20 cellular contexts compared by ENCODE assay signal in the genomic region with DNA sequence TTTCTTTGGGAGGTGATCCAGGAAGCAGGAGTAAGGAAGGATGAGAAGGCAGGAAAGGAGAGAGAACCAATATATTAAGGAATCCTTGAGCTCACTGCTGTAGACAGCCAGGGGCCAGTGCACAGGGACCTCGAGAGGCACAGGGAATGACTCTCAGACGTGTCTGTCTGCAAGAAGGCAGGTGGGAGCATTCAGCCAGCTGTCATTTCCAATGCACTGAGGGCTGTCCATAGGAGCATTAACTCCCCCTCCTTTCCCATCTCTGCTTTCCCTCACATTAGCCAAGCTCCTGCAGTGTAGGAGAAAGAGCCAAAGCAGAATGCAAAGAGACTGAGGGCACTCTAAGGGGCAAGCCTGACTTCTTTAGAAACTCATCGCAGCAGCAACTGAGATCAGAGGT.
"Had no signal": no experiment of that assay in that cellular context is flagged by ENCODE, and none has a peak within 500 bp of the region (broad histone marks: within the 10 kb centered on the region; RNA-seq: fewer than 3 reads in every experiment).

No MANE protein-coding gene starts in this region.

- H3K9me3 ChIP-seq: esophagus squamous epithelium, gastroesophageal sphincter, neutrophil, psoas muscle, sigmoid colon, testis, transverse colon had no signal

- H3K4me1 ChIP-seq: esophagus squamous epithelium, gastroesophageal sphincter, psoas muscle, sigmoid colon, testis, transverse colon had no signal

- H3K36me3 ChIP-seq: esophagus squamous epithelium, gastroesophageal sphincter, neutrophil, sigmoid colon, transverse colon had no signal

- H3K4me3 Mint-ChIP-seq: effector memory CD8-positive, alpha-beta T cell; naive thymus-derived CD4-positive, alpha-beta T cell; stimulated activated memory B cell treated with anti-CD40 and anti-IgM and Interleukin-4, amounts not matched to agents 10 μg/mL and 1 μg/mL and 100 μg/mL, for 72 hours; stimulated activated naive CD8-positive, alpha-beta T cell treated with anti-CD3 and anti-CD28 coated beads, Interleukin-15, amount 100 ng/mL, for 72 hours had no signal

- DNase-seq: effector memory CD8-positive, alpha-beta T cell; esophagus squamous epithelium; foreskin fibroblast; kidney; left cardiac atrium; left ventricle myocardium superior; mesendoderm; naive thymus-derived CD4-positive, alpha-beta T cell; psoas muscle; sigmoid colon; stimulated activated CD4-positive, alpha-beta T cell treated with anti-CD3 and anti-CD28 coated beads, Interleukin-4, amount 100 ng/mL, for 24 hours; stimulated activated naive CD8-positive, alpha-beta T cell treated with anti-CD3 and anti-CD28 coated beads, Interleukin-15, amount 100 ng/mL, for 72 hours; testis; transverse colon had no signal

- H3K4me1 Mint-ChIP-seq: naive thymus-derived CD4-positive, alpha-beta T cell; stimulated activated memory B cell treated with anti-CD40 and anti-IgM and Interleukin-4, amounts not matched to agents 10 μg/mL and 1 μg/mL and 100 μg/mL, for 72 hours; stimulated activated naive CD8-positive, alpha-beta T cell treated with anti-CD3 and anti-CD28 coated beads, Interleukin-15, amount 100 ng/mL, for 72 hours had no signal

- H3K27me3 Mint-ChIP-seq: stimulated activated naive CD8-positive, alpha-beta T cell treated with anti-CD3 and anti-CD28 coated beads, Interleukin-15, amount 100 ng/mL, for 72 hours had no signal

- H3K4me3 ChIP-seq: esophagus squamous epithelium, gastroesophageal sphincter, hepatocyte, lung, psoas muscle, sigmoid colon, smooth muscle cell, testis, transverse colon had no signal

- H3K36me3 Mint-ChIP-seq: naive thymus-derived CD4-positive, alpha-beta T cell; stimulated activated memory B cell treated with anti-CD40 and anti-IgM and Interleukin-4, amounts not matched to agents 10 μg/mL and 1 μg/mL and 100 μg/mL, for 72 hours had no signal

- H3K27me3 ChIP-seq: esophagus squamous epithelium, gastroesophageal sphincter, hepatocyte, neutrophil, sigmoid colon, testis, transverse colon had no signal

- H3K27ac ChIP-seq: esophagus squamous epithelium, gastroesophageal sphincter, hepatocyte, neutrophil, psoas muscle, sigmoid colon, testis, transverse colon had no signal

- H3K27ac Mint-ChIP-seq: effector memory CD8-positive, alpha-beta T cell; naive thymus-derived CD4-positive, alpha-beta T cell; stimulated activated memory B cell treated with anti-CD40 and anti-IgM and Interleukin-4, amounts not matched to agents 10 μg/mL and 1 μg/mL and 100 μg/mL, for 72 hours; stimulated activated naive CD8-positive, alpha-beta T cell treated with anti-CD3 and anti-CD28 coated beads, Interleukin-15, amount 100 ng/mL, for 72 hours had no signal
